23 cellular contexts compared by ENCODE assay signal in genomic region chr7:41313171-41313570, GRCh38.
"Had no signal": no experiment of that assay in that cellular context is flagged by ENCODE, and none has a peak within 500 bp of the region (broad histone marks: within the 10 kb centered on the region; RNA-seq: fewer than 3 reads in every experiment).

No MANE protein-coding gene starts in this region.

- ATAC-seq: activated CD4-positive, alpha-beta T cell treated with anti-CD3 and anti-CD28 coated beads for 36 hours; activated T-cell treated with anti-CD3 and anti-CD28 coated beads, Interleukin-2, amount 50 U/mL, for 72 hours; Panc1; Right ventricle myocardium inferior had no signal

- H3K4me1 Mint-ChIP-seq: activated CD4-positive, alpha-beta memory T cell treated with anti-CD3 and anti-CD28 coated beads, Interleukin-2, amount 10 ng/mL, durations not matched to agents 7 days and 5 days; activated CD4-positive, alpha-beta T cell treated with anti-CD3 and anti-CD28 coated beads for 36 hours; activated naive CD4-positive, alpha-beta T cell treated with anti-CD3 and anti-CD28 coated beads, Interleukin-2, amount 10 ng/mL, durations not matched to agents 7 days and 5 days; activated naive CD8-positive, alpha-beta T cell treated with anti-CD3 and anti-CD28 coated beads for 36 hours had no signal

- H3K4me3 Mint-ChIP-seq: activated CD4-positive, alpha-beta memory T cell treated with anti-CD3 and anti-CD28 coated beads, Interleukin-2, amount 10 ng/mL, durations not matched to agents 7 days and 5 days; activated CD4-positive, alpha-beta T cell treated with anti-CD3 and anti-CD28 coated beads for 36 hours; activated naive CD4-positive, alpha-beta T cell treated with anti-CD3 and anti-CD28 coated beads, Interleukin-2, amount 10 ng/mL, durations not matched to agents 7 days and 5 days; activated naive CD8-positive, alpha-beta T cell treated with anti-CD3 and anti-CD28 coated beads for 36 hours; activated T-cell treated with anti-CD3 and anti-CD28 coated beads, Interleukin-2, amount 50 U/mL, for 72 hours had no signal

- H3K36me3 Mint-ChIP-seq: activated naive CD4-positive, alpha-beta T cell treated with anti-CD3 and anti-CD28 coated beads, Interleukin-2, amount 10 ng/mL, durations not matched to agents 7 days and 5 days; activated naive CD8-positive, alpha-beta T cell treated with anti-CD3 and anti-CD28 coated beads for 36 hours had no signal

- DNase-seq: activated CD4-positive, alpha-beta memory T cell treated with anti-CD3 and anti-CD28 coated beads, Interleukin-2, amount 10 ng/mL, durations not matched to agents 7 days and 5 days; activated CD4-positive, alpha-beta T cell treated with anti-CD3 and anti-CD28 coated beads for 36 hours; activated CD4-positive, alpha-beta T cell treated with anti-CD3 and anti-CD28 coated beads, Interleukin-2, amount 50 U/mL, for 1 hour; activated gamma-delta T cell treated with Interleukin-2 at 50 U/mL for 16 hours; activated naive CD4-positive, alpha-beta T cell treated with anti-CD3 and anti-CD28 coated beads, Interleukin-2, amount 10 ng/mL, durations not matched to agents 7 days and 5 days; activated naive CD8-positive, alpha-beta T cell treated with anti-CD3 and anti-CD28 coated beads for 36 hours; activated T-cell treated with anti-CD3 and anti-CD28 coated beads, Interleukin-2, amount 50 U/mL, for 72 hours; anterior cingulate cortex; caudate nucleus; NCI-H1048; NCI-H1930; NCI-H345; NCI-H510A; NCI-H526 treated with DMSO at 0.1 percent for 48 hours; NCI-H82; NK-92 treated with Interleukin-12 subunit alpha and Interleukin-12 subunit beta, amount 100 ng/mL, for 24 hours; OCI-M1; RPMI8226; T-helper 1 cell; WERI-Rb-1 had no signal

- H3K27me3 Mint-ChIP-seq: activated CD4-positive, alpha-beta memory T cell treated with anti-CD3 and anti-CD28 coated beads, Interleukin-2, amount 10 ng/mL, durations not matched to agents 7 days and 5 days; activated CD4-positive, alpha-beta T cell treated with anti-CD3 and anti-CD28 coated beads for 36 hours; activated naive CD4-positive, alpha-beta T cell treated with anti-CD3 and anti-CD28 coated beads, Interleukin-2, amount 10 ng/mL, durations not matched to agents 7 days and 5 days; activated naive CD8-positive, alpha-beta T cell treated with anti-CD3 and anti-CD28 coated beads for 36 hours had no signal

- H3K27ac Mint-ChIP-seq: activated CD4-positive, alpha-beta memory T cell treated with anti-CD3 and anti-CD28 coated beads, Interleukin-2, amount 10 ng/mL, durations not matched to agents 7 days and 5 days; activated CD4-positive, alpha-beta T cell treated with anti-CD3 and anti-CD28 coated beads for 36 hours; activated naive CD4-positive, alpha-beta T cell treated with anti-CD3 and anti-CD28 coated beads, Interleukin-2, amount 10 ng/mL, durations not matched to agents 7 days and 5 days; activated naive CD8-positive, alpha-beta T cell treated with anti-CD3 and anti-CD28 coated beads for 36 hours; activated T-cell treated with anti-CD3 and anti-CD28 coated beads, Interleukin-2, amount 50 U/mL, for 72 hours; activated T-helper 2 cell treated with anti-CD3 and anti-CD28 coated beads, Interferon-gamma antibody, Interleukin-2, Interleukin-4, amounts not matched to agents 10 μg/mL and 5 μg/mL and 100 μg/mL, durations not matched to agents 14 hours and 24 hours and 36 hours had no signal
